ENCODE assay signal across 1 cellular context in the genomic region with DNA sequence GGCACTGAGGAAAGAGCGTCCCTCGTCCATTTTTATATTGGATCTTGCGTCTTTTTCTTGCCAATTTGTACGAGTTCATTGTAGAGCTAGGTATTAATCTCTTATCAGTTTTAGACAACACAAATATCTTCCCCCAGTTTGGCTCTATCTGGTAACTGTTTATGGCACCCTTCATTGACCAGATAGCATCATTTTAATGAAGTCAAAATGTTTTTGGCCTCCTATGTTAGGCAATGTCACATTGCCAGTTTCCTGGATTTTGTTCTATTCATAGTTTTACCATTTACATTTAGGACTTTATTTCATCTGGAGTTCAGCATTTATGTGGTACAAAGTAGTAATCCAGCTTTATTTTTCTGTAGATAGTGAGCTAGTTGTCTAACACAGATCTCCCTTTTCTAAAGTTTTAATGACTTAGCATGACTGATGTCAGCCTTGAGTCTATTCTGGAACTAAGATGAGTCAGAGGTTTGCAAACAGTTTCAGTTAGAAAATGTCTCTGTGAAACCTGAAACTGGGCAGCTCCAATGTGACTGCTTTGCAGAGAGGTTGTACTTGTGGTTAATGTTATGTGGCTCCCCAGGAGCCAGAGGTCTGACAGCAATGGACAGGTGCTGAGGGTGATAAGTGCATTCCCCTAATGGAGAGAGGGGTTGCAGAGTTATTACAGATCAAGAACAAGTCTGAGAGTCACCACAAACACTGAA.
TF ChIP-seq lines count a peak whose summit lies in the region.

No MANE protein-coding gene starts in this region.

TF ChIP-seq in HepG2, 621 proteins besides CTCF, POLR2A, EP300 and RAD21 (continued from another document and continues in another):
- TF ChIP-seq, protein P1, sequence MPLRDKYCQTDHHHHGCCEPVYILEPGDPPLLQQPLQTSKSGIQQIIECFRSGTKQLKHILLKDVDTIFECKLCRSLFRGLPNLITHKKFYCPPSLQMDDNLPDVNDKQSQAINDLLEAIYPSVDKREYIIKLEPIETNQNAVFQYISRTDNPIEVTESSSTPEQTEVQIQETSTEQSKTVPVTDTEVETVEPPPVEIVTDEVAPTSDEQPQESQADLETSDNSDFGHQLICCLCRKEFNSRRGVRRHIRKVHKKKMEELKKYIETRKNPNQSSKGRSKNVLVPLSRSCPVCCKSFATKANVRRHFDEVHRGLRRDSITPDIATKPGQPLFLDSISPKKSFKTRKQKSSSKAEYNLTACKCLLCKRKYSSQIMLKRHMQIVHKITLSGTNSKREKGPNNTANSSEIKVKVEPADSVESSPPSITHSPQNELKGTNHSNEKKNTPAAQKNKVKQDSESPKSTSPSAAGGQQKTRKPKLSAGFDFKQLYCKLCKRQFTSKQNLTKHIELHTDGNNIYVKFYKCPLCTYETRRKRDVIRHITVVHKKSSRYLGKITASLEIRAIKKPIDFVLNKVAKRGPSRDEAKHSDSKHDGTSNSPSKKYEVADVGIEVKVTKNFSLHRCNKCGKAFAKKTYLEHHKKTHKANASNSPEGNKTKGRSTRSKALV (CRISPR knock-in tag; IDR thresholded peaks at IDR 0.05) = no peak
- TF ChIP-seq SRSF1 (optimal IDR thresholded peaks at IDR 0.05; ENCODE audit: low read depth, low read length) (no peak), ZNF180 (CRISPR knock-in tag; IDR thresholded peaks at IDR 0.05; ENCODE audit: borderline replicate concordance, low read depth) (no peak), TOPORS (CRISPR knock-in tag; IDR thresholded peaks at IDR 0.05) (no peak), MIER3 (CRISPR knock-in tag; IDR thresholded peaks at IDR 0.05; ENCODE audit: borderline replicate concordance) (no peak), PHF21A (CRISPR knock-in tag; IDR thresholded peaks at IDR 0.05) (no peak), ZNF709 (CRISPR knock-in tag; IDR thresholded peaks at IDR 0.05) (no peak), ZFP37 (CRISPR knock-in tag; IDR thresholded peaks at IDR 0.05; ENCODE audit: borderline replicate concordance) (no peak), ZEB1 (IDR thresholded peaks at IDR 0.05; ENCODE audit: insufficient replicate concordance, low read depth) (no peak), MBNL3 (CRISPR knock-in tag; conservative IDR thresholded peaks at IDR 0.05) (no peak), HDAC2 (CRISPR knock-in tag; IDR thresholded peaks at IDR 0.05) (0 out of 2 replicates have a peak, but pooled peaks have one; percentile 21), SCMH1 (CRISPR knock-in tag; IDR thresholded peaks at IDR 0.05; ENCODE audit: borderline replicate concordance) (no peak), ZNF432 (CRISPR knock-in tag; IDR thresholded peaks at IDR 0.05; ENCODE audit: borderline replicate concordance) (no peak), TCF7L2 (IDR thresholded peaks at IDR 0.05; ENCODE audit: low read depth, low read length) (no peak), ETV6 (CRISPR knock-in tag; conservative IDR thresholded peaks at IDR 0.05) (no peak), KLF12 (CRISPR knock-in tag; IDR thresholded peaks at IDR 0.05; ENCODE audit: borderline replicate concordance) (no peak), ZNF224 (CRISPR knock-in tag; IDR thresholded peaks at IDR 0.05) (no peak), ATRX (CRISPR knock-in tag; IDR thresholded peaks at IDR 0.05; ENCODE audit: borderline replicate concordance) (no peak), RNF2 (conservative IDR thresholded peaks at IDR 0.05; ENCODE audit: low read depth) (no peak), GPN1 (CRISPR knock-in tag; IDR thresholded peaks at IDR 0.05; ENCODE audit: borderline replicate concordance) (no peak), MATR3 (CRISPR knock-in tag; IDR thresholded peaks at IDR 0.05) (no peak), RXRB (CRISPR knock-in tag; IDR thresholded peaks at IDR 0.05; ENCODE audit: borderline replicate concordance) (no peak), MEIS1 (CRISPR knock-in tag; IDR thresholded peaks at IDR 0.05; ENCODE audit: borderline replicate concordance) (no peak; the same call in 1 of the 2 replicates), KAT8 (CRISPR knock-in tag; IDR thresholded peaks at IDR 0.05) (peak; percentile 60; the same call in 1 of the 2 replicates), RORA (CRISPR knock-in tag; IDR thresholded peaks at IDR 0.05) (no peak), TOE1 (CRISPR knock-in tag; IDR thresholded peaks at IDR 0.05) (no peak), SALL1 (CRISPR knock-in tag; IDR thresholded peaks at IDR 0.05) (peak; percentile 27; the same call in 1 of the 2 replicates), SP5 (CRISPR knock-in tag; IDR thresholded peaks at IDR 0.05; ENCODE audit: borderline replicate concordance, low read depth) (no peak), ZNF773 (CRISPR knock-in tag; IDR thresholded peaks at IDR 0.05; ENCODE audit: borderline replicate concordance) (no peak), STAT5B (CRISPR knock-in tag; IDR thresholded peaks at IDR 0.05) (no peak), ZSCAN31 (CRISPR knock-in tag; IDR thresholded peaks at IDR 0.05; ENCODE audit: low read depth) (no peak), RARA (CRISPR knock-in tag; IDR thresholded peaks at IDR 0.05) (peak; percentile 33)
- TF ChIP-seq, protein P2, sequence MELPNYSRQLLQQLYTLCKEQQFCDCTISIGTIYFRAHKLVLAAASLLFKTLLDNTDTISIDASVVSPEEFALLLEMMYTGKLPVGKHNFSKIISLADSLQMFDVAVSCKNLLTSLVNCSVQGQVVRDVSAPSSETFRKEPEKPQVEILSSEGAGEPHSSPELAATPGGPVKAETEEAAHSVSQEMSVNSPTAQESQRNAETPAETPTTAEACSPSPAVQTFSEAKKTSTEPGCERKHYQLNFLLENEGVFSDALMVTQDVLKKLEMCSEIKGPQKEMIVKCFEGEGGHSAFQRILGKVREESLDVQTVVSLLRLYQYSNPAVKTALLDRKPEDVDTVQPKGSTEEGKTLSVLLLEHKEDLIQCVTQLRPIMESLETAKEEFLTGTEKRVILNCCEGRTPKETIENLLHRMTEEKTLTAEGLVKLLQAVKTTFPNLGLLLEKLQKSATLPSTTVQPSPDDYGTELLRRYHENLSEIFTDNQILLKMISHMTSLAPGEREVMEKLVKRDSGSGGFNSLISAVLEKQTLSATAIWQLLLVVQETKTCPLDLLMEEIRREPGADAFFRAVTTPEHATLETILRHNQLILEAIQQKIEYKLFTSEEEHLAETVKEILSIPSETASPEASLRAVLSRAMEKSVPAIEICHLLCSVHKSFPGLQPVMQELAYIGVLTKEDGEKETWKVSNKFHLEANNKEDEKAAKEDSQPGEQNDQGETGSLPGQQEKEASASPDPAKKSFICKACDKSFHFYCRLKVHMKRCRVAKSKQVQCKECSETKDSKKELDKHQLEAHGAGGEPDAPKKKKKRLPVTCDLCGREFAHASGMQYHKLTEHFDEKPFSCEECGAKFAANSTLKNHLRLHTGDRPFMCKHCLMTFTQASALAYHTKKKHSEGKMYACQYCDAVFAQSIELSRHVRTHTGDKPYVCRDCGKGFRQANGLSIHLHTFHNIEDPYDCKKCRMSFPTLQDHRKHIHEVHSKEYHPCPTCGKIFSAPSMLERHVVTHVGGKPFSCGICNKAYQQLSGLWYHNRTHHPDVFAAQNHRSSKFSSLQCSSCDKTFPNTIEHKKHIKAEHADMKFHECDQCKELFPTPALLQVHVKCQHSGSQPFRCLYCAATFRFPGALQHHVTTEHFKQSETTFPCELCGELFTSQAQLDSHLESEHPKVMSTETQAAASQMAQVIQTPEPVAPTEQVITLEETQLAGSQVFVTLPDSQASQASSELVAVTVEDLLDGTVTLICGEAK (IDR thresholded peaks at IDR 0.05) = no peak
- TF ChIP-seq, protein P2 (CRISPR knock-in tag; IDR thresholded peaks at IDR 0.05) = no peak
- TF ChIP-seq, protein P3, sequence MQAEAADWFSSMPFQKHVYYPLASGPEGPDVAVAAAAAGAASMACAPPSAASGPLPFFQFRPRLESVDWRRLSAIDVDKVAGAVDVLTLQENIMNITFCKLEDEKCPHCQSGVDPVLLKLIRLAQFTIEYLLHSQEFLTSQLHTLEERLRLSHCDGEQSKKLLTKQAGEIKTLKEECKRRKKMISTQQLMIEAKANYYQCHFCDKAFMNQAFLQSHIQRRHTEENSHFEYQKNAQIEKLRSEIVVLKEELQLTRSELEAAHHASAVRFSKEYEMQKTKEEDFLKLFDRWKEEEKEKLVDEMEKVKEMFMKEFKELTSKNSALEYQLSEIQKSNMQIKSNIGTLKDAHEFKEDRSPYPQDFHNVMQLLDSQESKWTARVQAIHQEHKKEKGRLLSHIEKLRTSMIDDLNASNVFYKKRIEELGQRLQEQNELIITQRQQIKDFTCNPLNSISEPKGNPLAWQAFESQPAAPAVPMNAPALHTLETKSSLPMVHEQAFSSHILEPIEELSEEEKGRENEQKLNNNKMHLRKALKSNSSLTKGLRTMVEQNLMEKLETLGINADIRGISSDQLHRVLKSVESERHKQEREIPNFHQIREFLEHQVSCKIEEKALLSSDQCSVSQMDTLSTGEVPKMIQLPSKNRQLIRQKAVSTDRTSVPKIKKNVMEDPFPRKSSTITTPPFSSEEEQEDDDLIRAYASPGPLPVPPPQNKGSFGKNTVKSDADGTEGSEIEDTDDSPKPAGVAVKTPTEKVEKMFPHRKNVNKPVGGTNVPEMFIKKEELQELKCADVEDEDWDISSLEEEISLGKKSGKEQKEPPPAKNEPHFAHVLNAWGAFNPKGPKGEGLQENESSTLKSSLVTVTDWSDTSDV (CRISPR knock-in tag; IDR thresholded peaks at IDR 0.05) = no peak
- TF ChIP-seq, protein P4, sequence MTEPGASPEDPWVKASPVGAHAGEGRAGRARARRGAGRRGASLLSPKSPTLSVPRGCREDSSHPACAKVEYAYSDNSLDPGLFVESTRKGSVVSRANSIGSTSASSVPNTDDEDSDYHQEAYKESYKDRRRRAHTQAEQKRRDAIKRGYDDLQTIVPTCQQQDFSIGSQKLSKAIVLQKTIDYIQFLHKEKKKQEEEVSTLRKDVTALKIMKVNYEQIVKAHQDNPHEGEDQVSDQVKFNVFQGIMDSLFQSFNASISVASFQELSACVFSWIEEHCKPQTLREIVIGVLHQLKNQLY (CRISPR knock-in tag; IDR thresholded peaks at IDR 0.05) = no peak
- TF ChIP-seq, protein P5, sequence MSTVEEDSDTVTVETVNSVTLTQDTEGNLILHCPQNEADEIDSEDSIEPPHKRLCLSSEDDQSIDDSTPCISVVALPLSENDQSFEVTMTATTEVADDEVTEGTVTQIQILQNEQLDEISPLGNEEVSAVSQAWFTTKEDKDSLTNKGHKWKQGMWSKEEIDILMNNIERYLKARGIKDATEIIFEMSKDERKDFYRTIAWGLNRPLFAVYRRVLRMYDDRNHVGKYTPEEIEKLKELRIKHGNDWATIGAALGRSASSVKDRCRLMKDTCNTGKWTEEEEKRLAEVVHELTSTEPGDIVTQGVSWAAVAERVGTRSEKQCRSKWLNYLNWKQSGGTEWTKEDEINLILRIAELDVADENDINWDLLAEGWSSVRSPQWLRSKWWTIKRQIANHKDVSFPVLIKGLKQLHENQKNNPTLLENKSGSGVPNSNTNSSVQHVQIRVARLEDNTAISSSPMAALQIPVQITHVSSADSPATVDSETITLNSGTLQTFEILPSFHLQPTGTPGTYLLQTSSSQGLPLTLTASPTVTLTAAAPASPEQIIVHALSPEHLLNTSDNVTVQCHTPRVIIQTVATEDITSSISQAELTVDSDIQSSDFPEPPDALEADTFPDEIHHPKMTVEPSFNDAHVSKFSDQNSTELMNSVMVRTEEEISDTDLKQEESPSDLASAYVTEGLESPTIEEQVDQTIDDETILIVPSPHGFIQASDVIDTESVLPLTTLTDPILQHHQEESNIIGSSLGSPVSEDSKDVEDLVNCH (CRISPR knock-in tag; IDR thresholded peaks at IDR 0.05) = no peak
- TF ChIP-seq, protein P6, sequence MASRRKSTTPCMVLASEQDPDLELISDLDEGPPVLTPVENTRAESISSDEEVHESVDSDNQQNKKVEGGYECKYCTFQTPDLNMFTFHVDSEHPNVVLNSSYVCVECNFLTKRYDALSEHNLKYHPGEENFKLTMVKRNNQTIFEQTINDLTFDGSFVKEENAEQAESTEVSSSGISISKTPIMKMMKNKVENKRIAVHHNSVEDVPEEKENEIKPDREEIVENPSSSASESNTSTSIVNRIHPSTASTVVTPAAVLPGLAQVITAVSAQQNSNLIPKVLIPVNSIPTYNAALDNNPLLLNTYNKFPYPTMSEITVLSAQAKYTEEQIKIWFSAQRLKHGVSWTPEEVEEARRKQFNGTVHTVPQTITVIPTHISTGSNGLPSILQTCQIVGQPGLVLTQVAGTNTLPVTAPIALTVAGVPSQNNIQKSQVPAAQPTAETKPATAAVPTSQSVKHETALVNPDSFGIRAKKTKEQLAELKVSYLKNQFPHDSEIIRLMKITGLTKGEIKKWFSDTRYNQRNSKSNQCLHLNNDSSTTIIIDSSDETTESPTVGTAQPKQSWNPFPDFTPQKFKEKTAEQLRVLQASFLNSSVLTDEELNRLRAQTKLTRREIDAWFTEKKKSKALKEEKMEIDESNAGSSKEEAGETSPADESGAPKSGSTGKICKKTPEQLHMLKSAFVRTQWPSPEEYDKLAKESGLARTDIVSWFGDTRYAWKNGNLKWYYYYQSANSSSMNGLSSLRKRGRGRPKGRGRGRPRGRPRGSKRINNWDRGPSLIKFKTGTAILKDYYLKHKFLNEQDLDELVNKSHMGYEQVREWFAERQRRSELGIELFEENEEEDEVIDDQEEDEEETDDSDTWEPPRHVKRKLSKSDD (CRISPR knock-in tag; IDR thresholded peaks at IDR 0.05; ENCODE audit: low read depth) = no peak
- TF ChIP-seq, protein P7, sequence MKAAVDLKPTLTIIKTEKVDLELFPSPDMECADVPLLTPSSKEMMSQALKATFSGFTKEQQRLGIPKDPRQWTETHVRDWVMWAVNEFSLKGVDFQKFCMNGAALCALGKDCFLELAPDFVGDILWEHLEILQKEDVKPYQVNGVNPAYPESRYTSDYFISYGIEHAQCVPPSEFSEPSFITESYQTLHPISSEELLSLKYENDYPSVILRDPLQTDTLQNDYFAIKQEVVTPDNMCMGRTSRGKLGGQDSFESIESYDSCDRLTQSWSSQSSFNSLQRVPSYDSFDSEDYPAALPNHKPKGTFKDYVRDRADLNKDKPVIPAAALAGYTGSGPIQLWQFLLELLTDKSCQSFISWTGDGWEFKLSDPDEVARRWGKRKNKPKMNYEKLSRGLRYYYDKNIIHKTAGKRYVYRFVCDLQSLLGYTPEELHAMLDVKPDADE (CRISPR knock-in tag; IDR thresholded peaks at IDR 0.05) = no peak
